In genomic region chr1:3315399-3315798, GRCh38 we compare ENCODE assay signal across 22 cellular contexts.
A peak's percentile ranks its signal among the peaks of the same experiment; 100 is the strongest.
DNase-seq lines count a peak whose midpoint lies in the region; ATAC-seq, FAIRE-seq and TF ChIP-seq lines count a peak whose summit lies in the region.
"Had no signal": no experiment of that assay in that cellular context is flagged by ENCODE, and none has a peak within 500 bp of the region (broad histone marks: within the 10 kb centered on the region; RNA-seq: fewer than 3 reads in every experiment).

No MANE protein-coding gene starts in this region.

- BruUV-seq in HepG2 (replicated peaks; lab: Mats Ljungman, UMichigan), result no TSS peak

- H3K36me3 ChIP-seq in BLaER1, result no peaks in the 10 kb centered on the region
- no peaks in the 10 kb centered on the region for H3K36me3 ChIP-seq in CD8-positive, alpha-beta T cell (ENCODE audit: insufficient read depth, low read length)
- H3K36me3 ChIP-seq in naive thymus-derived CD4-positive, alpha-beta T cell (ENCODE audit: control insufficient read depth in 2 of 3, insufficient read depth in 3 of 3, low read length in 3 of 3), result no peaks in the 10 kb centered on the region
- no peaks in the 10 kb centered on the region for H3K36me3 ChIP-seq in HepG2 (replicated peaks in 1 of 2; ENCODE audit: control insufficient read depth in 1 of 2, insufficient read depth in 2 of 2, low read length in 2 of 2)
- H3K36me3 ChIP-seq: gastrocnemius medialis, right lobe of liver, upper lobe of left lung had no signal

- no peak overlapping the region for H3K4me3 ChIP-seq in BLaER1
- no peak overlapping the region for H3K4me3 ChIP-seq in CD8-positive, alpha-beta T cell (ENCODE audit: low read depth, low read length)
- H3K4me3 ChIP-seq in naive thymus-derived CD4-positive, alpha-beta T cell (ENCODE audit: low read length), result no peak overlapping the region
- H3K4me3 ChIP-seq in HepG2 (replicated peaks in 1 of 3; ENCODE audit: insufficient read depth in 1 of 3, low read depth in 2 of 3, low read length in 3 of 3), result no peak overlapping the region
- H3K4me3 ChIP-seq: gastrocnemius medialis, right lobe of liver, upper lobe of left lung had no signal

- TF ChIP-seq EP300 in HepG2 (IDR thresholded peaks at IDR 0.05; ENCODE audit: low read depth in 2 of 2, low read length in 2 of 2), result no peak
- TF ChIP-seq EP300 in HepG2 (CRISPR knock-in tag; IDR thresholded peaks at IDR 0.05; ENCODE audit: borderline replicate concordance), result no peak

- no peak for TF ChIP-seq CTCF in CD8-positive, alpha-beta T cell (IDR thresholded peaks at IDR 0.05)
- no peak for TF ChIP-seq CTCF in chondrocyte (IDR thresholded peaks at IDR 0.05)
- TF ChIP-seq CTCF in HepG2 (CRISPR knock-in tag; IDR thresholded peaks at IDR 0.05), result no peak

- CTCF ChIA-PET in CD8-positive, alpha-beta T cell (lab: Charles Lee), result interaction anchor here (1.1 kb wide), 1 partner anchor 157 kb away, joined by 3 read pairs; no protein-coding TSS in a partner anchor
- CTCF ChIA-PET in naive thymus-derived CD4-positive, alpha-beta T cell (lab: Charles Lee), result no interaction called here
- CTCF ChIA-PET in HepG2 (lab: Yijun Ruan, JAX; ENCODE audit: low intra/inter-chr PET ratio, low total read pairs), result no interaction called here

- H3K27me3 ChIP-seq in BLaER1, result peaks cover 33% of the 10 kb centered on the region
- no peaks in the 10 kb centered on the region for H3K27me3 ChIP-seq in CD8-positive, alpha-beta T cell (ENCODE audit: insufficient read depth, low read length)
- no peaks in the 10 kb centered on the region for H3K27me3 ChIP-seq in naive thymus-derived CD4-positive, alpha-beta T cell (ENCODE audit: control insufficient read depth in 2 of 2, insufficient read depth in 2 of 2, low read length in 2 of 2)
- no peaks in the 10 kb centered on the region for H3K27me3 ChIP-seq in HepG2 (ENCODE audit: control insufficient read depth in 1 of 2, insufficient read depth in 2 of 2, low read length in 2 of 2)
- H3K27me3 ChIP-seq: right lobe of liver, upper lobe of left lung had no signal

- H3K9me3 ChIP-seq in BLaER1 (peaks cover 21% of the 10 kb centered on the region), HepG2 (ENCODE audit: low read length) (no peaks in the 10 kb centered on the region)
- no peaks in the 10 kb centered on the region for H3K9me3 ChIP-seq in CD8-positive, alpha-beta T cell (ENCODE audit: low read length)
- H3K9me3 ChIP-seq in naive thymus-derived CD4-positive, alpha-beta T cell (ENCODE audit: control insufficient read depth in 2 of 3, low read length in 3 of 3), result peaks cover 0 to 18% (median 10%) of the 10 kb centered on the region in 3 experiments
- H3K9me3 ChIP-seq: gastrocnemius medialis, right lobe of liver, upper lobe of left lung had no signal

- DNase-seq in CD8-positive, alpha-beta T cell, result no peak
- DNase-seq in chondrocyte (ENCODE audit: low spot score), result no peak
- no peak for DNase-seq in naive thymus-derived CD4-positive, alpha-beta T cell
- no peak for DNase-seq in HepG2 (ENCODE audit: low spot score)
- no peak for DNase-seq in stimulated activated CD4-positive, alpha-beta T cell treated with anti-CD3 and anti-CD28 coated beads, Interleukin-15, amount 100 ng/mL, for 24 hours
- DNase-seq in Right ventricle myocardium superior, result no peak
- DNase-seq: activated CD4-positive, alpha-beta T cell treated with anti-CD3 and anti-CD28 coated beads, Interleukin-2, amount 50 U/mL, for 1 hour; activated naive CD8-positive, alpha-beta T cell treated with anti-CD3 and anti-CD28 coated beads, Interleukin-2, amount 10 ng/mL, durations not matched to agents 7 days and 5 days; COR-L47; dermis blood vessel endothelial cell; gastrocnemius medialis; left cardiac atrium; NCI-H2029; right lobe of liver; upper lobe of left lung had no signal

- no peak for FAIRE-seq in HepG2 (lab: Jason Lieb, UNC)
- FAIRE-seq: bronchial epithelial cell, GM18507, TTC549 had no signal

- intact Hi-C loops in CD8-positive, alpha-beta T cell (cut with DNase I, micrococcal nuclease), result no loop called here
- intact Hi-C loops in naive thymus-derived CD4-positive, alpha-beta T cell (cut with micrococcal nuclease), result no loop called here
- intact Hi-C loops in HepG2 (cut with micrococcal nuclease; ENCODE audit: unreplicated experiment) (no loop called here), Right ventricle myocardium superior (cut with DNase I) (no loop called here)

- POLR2A ChIA-PET in CD8-positive, alpha-beta T cell (lab: Charles Lee), result no interaction called here
- POLR2A ChIA-PET in naive thymus-derived CD4-positive, alpha-beta T cell (lab: Charles Lee), result no interaction called here
- POLR2A ChIA-PET in HepG2 (lab: Yijun Ruan, JAX), result interaction anchor here (1.6 kb wide), 1 partner anchor 25 kb away, joined by 5 read pairs; no protein-coding TSS in a partner anchor

- 96% methylated on average over 6 of the region's 6 CpGs for WGBS in HepG2 (ENCODE audit: low lambda C conversion rate)

- H3K27ac ChIP-seq in BLaER1, result no peak overlapping the region
- no peak overlapping the region for H3K27ac ChIP-seq in CD8-positive, alpha-beta T cell (ENCODE audit: low read depth, low read length)
- no peak overlapping the region for H3K27ac ChIP-seq in naive thymus-derived CD4-positive, alpha-beta T cell (ENCODE audit: low read depth, low read length)
- H3K27ac ChIP-seq in HepG2 (ENCODE audit: extremely low read length, insufficient read depth, low read length), result no peak overlapping the region
- H3K27ac ChIP-seq: epithelial cell of prostate, gastrocnemius medialis, right lobe of liver had no signal

- H3K4me1 Mint-ChIP-seq in CD8-positive, alpha-beta T cell (ENCODE audit: low read depth), result peaks cover 11% of the 10 kb centered on the region
- peaks cover 70% of the 10 kb centered on the region for H3K4me1 Mint-ChIP-seq in chondrocyte (ENCODE audit: low read depth)
- H3K4me1 Mint-ChIP-seq in naive thymus-derived CD4-positive, alpha-beta T cell, result peaks cover 3 to 27% (median 19%) of the 10 kb centered on the region in 7 donors
- H3K4me1 Mint-ChIP-seq: activated naive CD8-positive, alpha-beta T cell treated with anti-CD3 and anti-CD28 coated beads, Interleukin-2, amount 10 ng/mL, durations not matched to agents 7 days and 5 days had no signal

- no peaks in the 10 kb centered on the region for H4K20me1 ChIP-seq in BLaER1
- no peaks in the 10 kb centered on the region for H4K20me1 ChIP-seq in HepG2 (ENCODE audit: insufficient read depth, low read length)

- no peaks in the 10 kb centered on the region for H3K36me3 Mint-ChIP-seq in CD8-positive, alpha-beta T cell
- H3K36me3 Mint-ChIP-seq in chondrocyte (ENCODE audit: low read depth), result peaks cover 1% of the 10 kb centered on the region
- no peaks in the 10 kb centered on the region for H3K36me3 Mint-ChIP-seq in naive thymus-derived CD4-positive, alpha-beta T cell
- H3K36me3 Mint-ChIP-seq: activated naive CD8-positive, alpha-beta T cell treated with anti-CD3 and anti-CD28 coated beads, Interleukin-2, amount 10 ng/mL, durations not matched to agents 7 days and 5 days; stimulated activated memory B cell treated with anti-CD40 and anti-IgM and Interleukin-4, amounts not matched to agents 10 μg/mL and 1 μg/mL and 100 μg/mL, for 72 hours had no signal

- H3K4me2 ChIP-seq in BLaER1, result peak overlapping the region; percentile 3; the same call in 1 of the 2 replicates
- H3K4me2 ChIP-seq in HepG2 (ENCODE audit: low read depth, low read length), result no peak overlapping the region

- in situ Hi-C loops in HepG2 (cut with HindIII; ENCODE audit: extremely low pct_ligation_motif_present, low pct_unique_long_range_greater_than_20kb), result no loop called here

- H3K4me1 ChIP-seq in BLaER1 (peaks cover 31% of the 10 kb centered on the region), HepG2 (ENCODE audit: insufficient read depth, low read length) (peaks cover 56% of the 10 kb centered on the region)
- H3K4me1 ChIP-seq in CD8-positive, alpha-beta T cell (ENCODE audit: insufficient read depth, low read length), result no peaks in the 10 kb centered on the region
- H3K4me1 ChIP-seq in naive thymus-derived CD4-positive, alpha-beta T cell (ENCODE audit: control insufficient read depth in 2 of 2, insufficient read depth in 2 of 2, low read length in 2 of 2), result peaks cover 0 to 5% of the 10 kb centered on the region in 2 donors

- no peak overlapping the region for H3K9ac ChIP-seq in BLaER1
- no peak overlapping the region for H3K9ac ChIP-seq in HepG2 (ENCODE audit: insufficient read depth, low read depth, low read length)

- H2AFZ ChIP-seq in HepG2 (ENCODE audit: low read length), result no peak overlapping the region

- no peak for TF ChIP-seq RAD21 in HepG2 (CRISPR knock-in tag; IDR thresholded peaks at IDR 0.05)

- H3K27me3 Mint-ChIP-seq in CD8-positive, alpha-beta T cell (ENCODE audit: low read depth), result peaks cover 12% of the 10 kb centered on the region
- no peaks in the 10 kb centered on the region for H3K27me3 Mint-ChIP-seq in chondrocyte (ENCODE audit: low read depth)
- peaks cover 4 to 24% (median 12%) of the 10 kb centered on the region in 5 donors for H3K27me3 Mint-ChIP-seq in naive thymus-derived CD4-positive, alpha-beta T cell

- no peak for ATAC-seq in CD8-positive, alpha-beta T cell
- ATAC-seq in naive thymus-derived CD4-positive, alpha-beta T cell, result no peak
- ATAC-seq in HepG2 (no peak), Right ventricle myocardium superior (ENCODE audit: poor library complexity) (no peak), GM18519 (IDR thresholded peaks at IDR 0.05; ENCODE audit: low FRiP score, unreplicated experiment) (no peak)
- ATAC-seq: gastrocnemius medialis; left cardiac atrium; right lobe of liver; stimulated activated memory B cell treated with anti-CD40 and anti-IgM and Interleukin-4, amounts not matched to agents 10 μg/mL and 1 μg/mL and 100 μg/mL, for 72 hours had no signal

- no peaks in the 10 kb centered on the region for H3K79me2 ChIP-seq in HepG2 (ENCODE audit: insufficient read depth, low read length)

- TF ChIP-seq POLR2A in HepG2 (IDR thresholded peaks at IDR 0.05; ENCODE audit: insufficient read depth in 1 of 2, low read depth in 2 of 2, low read length in 2 of 2), result no peak

- peak overlapping the region; percentile 67 for H3K27ac Mint-ChIP-seq in CD8-positive, alpha-beta T cell
- H3K27ac Mint-ChIP-seq in chondrocyte (ENCODE audit: unreplicated experiment), result peak overlapping the region; percentile 100
- H3K27ac Mint-ChIP-seq in naive thymus-derived CD4-positive, alpha-beta T cell, result peak overlapping the region in 6 of 9 donors; percentile 38 to 88 (median 63)
- H3K27ac Mint-ChIP-seq: activated naive CD8-positive, alpha-beta T cell treated with anti-CD3 and anti-CD28 coated beads, Interleukin-2, amount 10 ng/mL, durations not matched to agents 7 days and 5 days had no signal

- peaks cover 7% of the 10 kb centered on the region for H3K9me3 Mint-ChIP-seq in CD8-positive, alpha-beta T cell
- H3K9me3 Mint-ChIP-seq in chondrocyte (ENCODE audit: low read depth), result no peaks in the 10 kb centered on the region
- H3K9me3 Mint-ChIP-seq in naive thymus-derived CD4-positive, alpha-beta T cell, result peaks cover 0 to 20% (median 7%) of the 10 kb centered on the region in 11 donors

- H3K4me3 Mint-ChIP-seq in CD8-positive, alpha-beta T cell, result no peak overlapping the region
- H3K4me3 Mint-ChIP-seq in chondrocyte (ENCODE audit: unreplicated experiment), result no peak overlapping the region
- H3K4me3 Mint-ChIP-seq in naive thymus-derived CD4-positive, alpha-beta T cell, result no peak overlapping the region
- H3K4me3 Mint-ChIP-seq: activated naive CD8-positive, alpha-beta T cell treated with anti-CD3 and anti-CD28 coated beads, Interleukin-2, amount 10 ng/mL, durations not matched to agents 7 days and 5 days; stimulated activated memory B cell treated with anti-CD40 and anti-IgM and Interleukin-4, amounts not matched to agents 10 μg/mL and 1 μg/mL and 100 μg/mL, for 72 hours had no signal
